ENCODE assay signal across 1 cellular context in the genomic region with DNA sequence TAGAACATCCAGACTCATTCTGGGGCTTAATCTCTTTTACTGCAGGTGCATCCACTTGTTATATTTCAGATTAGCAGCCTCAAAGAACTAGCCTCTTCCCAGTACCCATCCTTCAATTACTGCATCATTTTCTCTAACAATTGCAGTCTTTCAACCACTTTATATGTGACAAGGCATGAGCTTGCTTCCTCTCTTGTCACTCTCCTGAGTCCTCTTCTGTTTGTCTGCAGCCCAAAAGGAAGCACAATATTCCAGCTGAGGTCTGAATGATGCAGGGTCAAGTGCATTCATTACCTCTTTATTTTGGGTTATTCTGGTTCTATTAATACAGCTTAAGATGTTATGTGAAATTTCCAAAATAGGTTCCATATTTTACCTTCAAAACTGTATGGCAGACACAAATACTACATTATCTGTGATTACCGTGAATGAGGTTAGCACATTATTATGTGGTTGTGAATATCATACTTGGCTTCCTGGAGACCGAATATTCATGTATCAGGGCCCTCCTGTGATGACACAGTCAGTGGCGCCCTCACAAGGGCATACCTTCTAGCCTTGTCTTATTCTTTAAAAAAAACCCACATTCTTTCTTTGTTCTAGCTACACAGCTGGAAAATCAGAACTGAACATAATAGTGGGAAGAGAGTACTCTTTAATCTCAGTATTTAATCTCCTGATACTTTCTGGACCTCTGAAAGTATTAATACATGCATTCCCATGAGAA.
TF ChIP-seq lines count a peak whose summit lies in the region.

No MANE protein-coding gene starts in this region.

TF ChIP-seq in GM23338, 12 proteins besides CTCF, POLR2A, EP300 and RAD21 (continued from another document):
- TF ChIP-seq, protein P1, sequence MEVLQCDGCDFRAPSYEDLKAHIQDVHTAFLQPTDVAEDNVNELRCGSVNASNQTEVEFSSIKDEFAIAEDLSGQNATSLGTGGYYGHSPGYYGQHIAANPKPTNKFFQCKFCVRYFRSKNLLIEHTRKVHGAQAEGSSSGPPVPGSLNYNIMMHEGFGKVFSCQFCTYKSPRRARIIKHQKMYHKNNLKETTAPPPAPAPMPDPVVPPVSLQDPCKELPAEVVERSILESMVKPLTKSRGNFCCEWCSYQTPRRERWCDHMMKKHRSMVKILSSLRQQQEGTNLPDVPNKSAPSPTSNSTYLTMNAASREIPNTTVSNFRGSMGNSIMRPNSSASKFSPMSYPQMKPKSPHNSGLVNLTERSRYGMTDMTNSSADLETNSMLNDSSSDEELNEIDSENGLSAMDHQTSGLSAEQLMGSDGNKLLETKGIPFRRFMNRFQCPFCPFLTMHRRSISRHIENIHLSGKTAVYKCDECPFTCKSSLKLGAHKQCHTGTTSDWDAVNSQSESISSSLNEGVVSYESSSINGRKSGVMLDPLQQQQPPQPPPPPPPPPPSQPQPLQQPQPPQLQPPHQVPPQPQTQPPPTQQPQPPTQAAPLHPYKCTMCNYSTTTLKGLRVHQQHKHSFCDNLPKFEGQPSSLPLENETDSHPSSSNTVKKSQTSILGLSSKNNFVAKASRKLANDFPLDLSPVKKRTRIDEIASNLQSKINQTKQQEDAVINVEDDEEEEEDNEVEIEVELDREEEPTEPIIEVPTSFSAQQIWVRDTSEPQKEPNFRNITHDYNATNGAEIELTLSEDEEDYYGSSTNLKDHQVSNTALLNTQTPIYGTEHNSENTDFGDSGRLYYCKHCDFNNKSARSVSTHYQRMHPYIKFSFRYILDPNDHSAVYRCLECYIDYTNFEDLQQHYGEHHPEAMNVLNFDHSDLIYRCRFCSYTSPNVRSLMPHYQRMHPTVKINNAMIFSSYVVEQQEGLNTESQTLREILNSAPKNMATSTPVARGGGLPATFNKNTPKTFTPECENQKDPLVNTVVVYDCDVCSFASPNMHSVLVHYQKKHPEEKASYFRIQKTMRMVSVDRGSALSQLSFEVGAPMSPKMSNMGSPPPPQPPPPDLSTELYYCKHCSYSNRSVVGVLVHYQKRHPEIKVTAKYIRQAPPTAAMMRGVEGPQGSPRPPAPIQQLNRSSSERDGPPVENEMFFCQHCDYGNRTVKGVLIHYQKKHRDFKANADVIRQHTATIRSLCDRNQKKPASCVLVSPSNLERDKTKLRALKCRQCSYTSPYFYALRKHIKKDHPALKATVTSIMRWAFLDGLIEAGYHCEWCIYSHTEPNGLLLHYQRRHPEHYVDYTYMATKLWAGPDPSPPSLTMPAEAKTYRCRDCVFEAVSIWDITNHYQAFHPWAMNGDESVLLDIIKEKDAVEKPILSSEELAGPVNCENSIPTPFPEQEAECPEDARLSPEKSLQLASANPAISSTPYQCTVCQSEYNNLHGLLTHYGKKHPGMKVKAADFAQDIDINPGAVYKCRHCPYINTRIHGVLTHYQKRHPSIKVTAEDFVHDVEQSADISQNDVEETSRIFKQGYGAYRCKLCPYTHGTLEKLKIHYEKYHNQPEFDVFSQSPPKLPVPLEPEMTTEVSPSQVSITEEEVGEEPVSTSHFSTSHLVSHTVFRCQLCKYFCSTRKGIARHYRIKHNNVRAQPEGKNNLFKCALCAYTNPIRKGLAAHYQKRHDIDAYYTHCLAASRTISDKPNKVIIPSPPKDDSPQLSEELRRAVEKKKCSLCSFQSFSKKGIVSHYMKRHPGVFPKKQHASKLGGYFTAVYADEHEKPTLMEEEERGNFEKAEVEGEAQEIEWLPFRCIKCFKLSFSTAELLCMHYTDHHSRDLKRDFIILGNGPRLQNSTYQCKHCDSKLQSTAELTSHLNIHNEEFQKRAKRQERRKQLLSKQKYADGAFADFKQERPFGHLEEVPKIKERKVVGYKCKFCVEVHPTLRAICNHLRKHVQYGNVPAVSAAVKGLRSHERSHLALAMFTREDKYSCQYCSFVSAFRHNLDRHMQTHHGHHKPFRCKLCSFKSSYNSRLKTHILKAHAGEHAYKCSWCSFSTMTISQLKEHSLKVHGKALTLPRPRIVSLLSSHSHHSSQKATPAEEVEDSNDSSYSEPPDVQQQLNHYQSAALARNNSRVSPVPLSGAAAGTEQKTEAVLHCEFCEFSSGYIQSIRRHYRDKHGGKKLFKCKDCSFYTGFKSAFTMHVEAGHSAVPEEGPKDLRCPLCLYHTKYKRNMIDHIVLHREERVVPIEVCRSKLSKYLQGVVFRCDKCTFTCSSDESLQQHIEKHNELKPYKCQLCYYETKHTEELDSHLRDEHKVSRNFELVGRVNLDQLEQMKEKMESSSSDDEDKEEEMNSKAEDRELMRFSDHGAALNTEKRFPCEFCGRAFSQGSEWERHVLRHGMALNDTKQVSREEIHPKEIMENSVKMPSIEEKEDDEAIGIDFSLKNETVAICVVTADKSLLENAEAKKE (CRISPR knock-in tag; IDR thresholded peaks at IDR 0.05), result no peak
- TF ChIP-seq, protein P2, sequence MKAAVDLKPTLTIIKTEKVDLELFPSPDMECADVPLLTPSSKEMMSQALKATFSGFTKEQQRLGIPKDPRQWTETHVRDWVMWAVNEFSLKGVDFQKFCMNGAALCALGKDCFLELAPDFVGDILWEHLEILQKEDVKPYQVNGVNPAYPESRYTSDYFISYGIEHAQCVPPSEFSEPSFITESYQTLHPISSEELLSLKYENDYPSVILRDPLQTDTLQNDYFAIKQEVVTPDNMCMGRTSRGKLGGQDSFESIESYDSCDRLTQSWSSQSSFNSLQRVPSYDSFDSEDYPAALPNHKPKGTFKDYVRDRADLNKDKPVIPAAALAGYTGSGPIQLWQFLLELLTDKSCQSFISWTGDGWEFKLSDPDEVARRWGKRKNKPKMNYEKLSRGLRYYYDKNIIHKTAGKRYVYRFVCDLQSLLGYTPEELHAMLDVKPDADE (IDR thresholded peaks at IDR 0.05), result no peak
- TF ChIP-seq STAT1 (IDR thresholded peaks at IDR 0.05; ENCODE audit: unreplicated experiment) (no peak), ZNF331 (CRISPR knock-in tag; IDR thresholded peaks at IDR 0.05; ENCODE audit: low read depth) (no peak), ZNF114 (CRISPR knock-in tag; IDR thresholded peaks at IDR 0.05) (no peak), POLR2AphosphoS5 (IDR thresholded peaks at IDR 0.05; ENCODE audit: low read depth) (no peak), EZH2phosphoT487 (IDR thresholded peaks at IDR 0.05; ENCODE audit: unreplicated experiment) (no peak), NANOG (IDR thresholded peaks at IDR 0.05; ENCODE audit: borderline replicate concordance) (no peak), CREB1 (CRISPR knock-in tag; IDR thresholded peaks at IDR 0.05; ENCODE audit: low read depth) (no peak), JUNB (IDR thresholded peaks at IDR 0.05; ENCODE audit: unreplicated experiment) (no peak)
- TF ChIP-seq, protein P3, sequence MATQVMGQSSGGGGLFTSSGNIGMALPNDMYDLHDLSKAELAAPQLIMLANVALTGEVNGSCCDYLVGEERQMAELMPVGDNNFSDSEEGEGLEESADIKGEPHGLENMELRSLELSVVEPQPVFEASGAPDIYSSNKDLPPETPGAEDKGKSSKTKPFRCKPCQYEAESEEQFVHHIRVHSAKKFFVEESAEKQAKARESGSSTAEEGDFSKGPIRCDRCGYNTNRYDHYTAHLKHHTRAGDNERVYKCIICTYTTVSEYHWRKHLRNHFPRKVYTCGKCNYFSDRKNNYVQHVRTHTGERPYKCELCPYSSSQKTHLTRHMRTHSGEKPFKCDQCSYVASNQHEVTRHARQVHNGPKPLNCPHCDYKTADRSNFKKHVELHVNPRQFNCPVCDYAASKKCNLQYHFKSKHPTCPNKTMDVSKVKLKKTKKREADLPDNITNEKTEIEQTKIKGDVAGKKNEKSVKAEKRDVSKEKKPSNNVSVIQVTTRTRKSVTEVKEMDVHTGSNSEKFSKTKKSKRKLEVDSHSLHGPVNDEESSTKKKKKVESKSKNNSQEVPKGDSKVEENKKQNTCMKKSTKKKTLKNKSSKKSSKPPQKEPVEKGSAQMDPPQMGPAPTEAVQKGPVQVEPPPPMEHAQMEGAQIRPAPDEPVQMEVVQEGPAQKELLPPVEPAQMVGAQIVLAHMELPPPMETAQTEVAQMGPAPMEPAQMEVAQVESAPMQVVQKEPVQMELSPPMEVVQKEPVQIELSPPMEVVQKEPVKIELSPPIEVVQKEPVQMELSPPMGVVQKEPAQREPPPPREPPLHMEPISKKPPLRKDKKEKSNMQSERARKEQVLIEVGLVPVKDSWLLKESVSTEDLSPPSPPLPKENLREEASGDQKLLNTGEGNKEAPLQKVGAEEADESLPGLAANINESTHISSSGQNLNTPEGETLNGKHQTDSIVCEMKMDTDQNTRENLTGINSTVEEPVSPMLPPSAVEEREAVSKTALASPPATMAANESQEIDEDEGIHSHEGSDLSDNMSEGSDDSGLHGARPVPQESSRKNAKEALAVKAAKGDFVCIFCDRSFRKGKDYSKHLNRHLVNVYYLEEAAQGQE (IDR thresholded peaks at IDR 0.05; ENCODE audit: unreplicated experiment), result no peak
